ENCODE assay signal across 22 cellular contexts in the genomic region with DNA sequence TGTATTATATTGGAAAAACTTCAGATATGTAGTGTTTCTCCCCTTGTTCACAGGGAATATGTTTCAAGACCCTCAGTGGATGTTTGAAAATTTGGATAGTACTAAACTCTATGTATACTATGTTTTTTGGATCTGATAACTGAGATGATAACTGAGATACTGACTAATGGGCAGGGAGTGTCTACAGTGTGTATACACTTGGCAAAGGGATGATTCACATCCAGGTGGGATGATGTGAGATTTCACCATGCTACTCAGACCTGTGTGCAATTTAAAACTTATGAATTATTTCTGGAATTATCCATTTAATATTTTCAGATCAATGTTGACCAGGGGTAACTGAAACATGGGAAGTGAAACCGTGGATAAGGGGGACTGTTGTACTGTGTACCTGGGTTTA. TPM values are rescaled to one million over a fixed set of nuclear protein-coding genes. Genes with fewer than 3 reads are reported as not detected.
DNase-seq lines count a peak whose midpoint lies in the region; ATAC-seq, FAIRE-seq and TF ChIP-seq lines count a peak whose summit lies in the region.
"Had no signal": no experiment of that assay in that cellular context is flagged by ENCODE, and none has a peak within 500 bp of the region (broad histone marks: within the 10 kb centered on the region; RNA-seq: fewer than 3 reads in every experiment).

No MANE protein-coding gene starts in this region.

- TF ChIP-seq CTCF in PC-3 (conservative IDR thresholded peaks at IDR 0.05; ENCODE audit: low read depth, low read length) (no peak), bronchial epithelial cell (IDR thresholded peaks at IDR 0.05; ENCODE audit: insufficient read depth, low read length, severe bottlenecking) (no peak), mesothelial cell of epicardium (IDR thresholded peaks at IDR 0.05; ENCODE audit: unreplicated experiment) (no peak), upper lobe of left lung (IDR thresholded peaks at IDR 0.05) (no peak)

- intact Hi-C loops in PC-3 (cut with micrococcal nuclease) = no loop called here

- no peaks in the 10 kb centered on the region for H3F3A ChIP-seq in PC-3 (ENCODE audit: low read length, unreplicated experiment)

- peak; percentile 87 for ATAC-seq in PC-3
- peak; percentile 63 for ATAC-seq in esophagus mucosa
- no peak for ATAC-seq in upper lobe of left lung (ENCODE audit: low FRiP score in 2 of 2)
- ATAC-seq: GM12878 had no signal

- H3K4me1 Mint-ChIP-seq in mesothelial cell of epicardium = peaks cover 2% of the 10 kb centered on the region

- H3K9me3 ChIP-seq in PC-3 (ENCODE audit: low read length) (no peaks in the 10 kb centered on the region), upper lobe of left lung (no peaks in the 10 kb centered on the region)
- H3K9me3 ChIP-seq: BE2C, HAP-1 had no signal

- TF ChIP-seq POLR2A in upper lobe of left lung (IDR thresholded peaks at IDR 0.05) = no peak

- H3K4me2 ChIP-seq in PC-3 (ENCODE audit: low read length) = no peak overlapping the region

- no peak overlapping the region for H3K4me3 Mint-ChIP-seq in mesothelial cell of epicardium
- H3K4me3 Mint-ChIP-seq: CD4-positive, CD25-positive, alpha-beta regulatory T cell; CD8-positive, alpha-beta memory T cell had no signal

- H3K27ac ChIP-seq in PC-3 (ENCODE audit: low read length) (no peak overlapping the region), upper lobe of left lung (no peak overlapping the region)
- H3K27ac ChIP-seq: GM23248 had no signal

- no peaks in the 10 kb centered on the region for H3K27me3 Mint-ChIP-seq in mesothelial cell of epicardium (ENCODE audit: low read depth)
- H3K27me3 Mint-ChIP-seq: CD4-positive, CD25-positive, alpha-beta regulatory T cell; CD8-positive, alpha-beta memory T cell had no signal

- H3K79me2 ChIP-seq in PC-3 (ENCODE audit: low read length) = no peaks in the 10 kb centered on the region

- POLR2A ChIA-PET in PC-3 (lab: Charles Lee; ENCODE audit: unreplicated experiment) = no interaction called here

- CTCF ChIA-PET in PC-3 (lab: Charles Lee) = no interaction called here

- peak; percentile 41 for DNase-seq in PC-3
- peak; percentile 82 for DNase-seq in bronchial epithelial cell (ENCODE audit: low read depth)
- no peak for DNase-seq in urothelium cell line (ENCODE audit: low spot score)
- DNase-seq in mesothelial cell of epicardium (ENCODE audit: low spot score in 2 of 2, unreplicated experiment in 2 of 2) = no peak
- DNase-seq in NCI-H226 = no peak
- DNase-seq in upper lobe of left lung = no peak
- DNase-seq: ACHN; BE2C; C1 segment of cervical spinal cord; CD4-positive, CD25-positive, alpha-beta regulatory T cell; CD8-positive, alpha-beta memory T cell; COR-L47; DMS 273 treated with DMSO at 0.1 percent for 48 hours; DMS53; DND-41; EL; GM23248 had no signal

- H3K36me3 ChIP-seq in PC-3 (ENCODE audit: low read depth, low read length) (no peaks in the 10 kb centered on the region), bronchial epithelial cell (ENCODE audit: control insufficient read depth, insufficient read depth, low read length) (no peaks in the 10 kb centered on the region), upper lobe of left lung (peaks cover 0 to 6% (median 0%) of the 10 kb centered on the region in 4 donors)
- H3K36me3 ChIP-seq: BE2C had no signal

- no peaks in the 10 kb centered on the region for H4K20me1 ChIP-seq in PC-3 (ENCODE audit: low read length)

- H3K9me3 Mint-ChIP-seq in mesothelial cell of epicardium = peaks cover 4% of the 10 kb centered on the region
- H3K9me3 Mint-ChIP-seq: CD4-positive, CD25-positive, alpha-beta regulatory T cell; CD8-positive, alpha-beta memory T cell had no signal

- no peak overlapping the region for H2AFZ ChIP-seq in PC-3 (ENCODE audit: low read length)
- H2AFZ ChIP-seq: GM23248 had no signal

- TF ChIP-seq EP300 in upper lobe of left lung (IDR thresholded peaks at IDR 0.05) = no peak

- H3K4me1 ChIP-seq in PC-3 (ENCODE audit: insufficient read depth, low read length) = peaks cover 7% of the 10 kb centered on the region; the same call in 1 of the 2 replicates
- H3K4me1 ChIP-seq in upper lobe of left lung = peaks cover 0 to 6% (median 0%) of the 10 kb centered on the region in 4 donors
- H3K4me1 ChIP-seq: BE2C, HAP-1 had no signal

- 86 to 95% methylated on average over 1 of the region's 1 CpG for WGBS in upper lobe of left lung, 2 donors

- FAIRE-seq in bronchial epithelial cell (lab: Jason Lieb, UNC) (peak; percentile 40), urothelium cell line (lab: Jason Lieb, UNC) (peak; percentile 81)
- FAIRE-seq: A204.1, GM12878, GM19239 had no signal

- H3K4me3 ChIP-seq in PC-3 (ENCODE audit: low read length) = no peak overlapping the region
- no peak overlapping the region for H3K4me3 ChIP-seq in bronchial epithelial cell (ENCODE audit: low read depth, low read length)
- no peak overlapping the region for H3K4me3 ChIP-seq in upper lobe of left lung
- H3K4me3 ChIP-seq: GM12878, GM23248, HAP-1 had no signal

- H3K9me2 ChIP-seq in PC-3 (replicated peaks; ENCODE audit: low read length) = no peaks in the 10 kb centered on the region

- H3K27me3 ChIP-seq in PC-3 (ENCODE audit: low read length) (no peaks in the 10 kb centered on the region), bronchial epithelial cell (ENCODE audit: control insufficient read depth, insufficient read depth, low read length) (no peaks in the 10 kb centered on the region), upper lobe of left lung (no peaks in the 10 kb centered on the region)
- H3K27me3 ChIP-seq: BE2C had no signal

- no peak overlapping the region for H3K9ac ChIP-seq in PC-3 (ENCODE audit: low read length)
- H3K9ac ChIP-seq: GM23248 had no signal

- H3K27ac Mint-ChIP-seq in mesothelial cell of epicardium = no peak overlapping the region
- H3K27ac Mint-ChIP-seq: CD8-positive, alpha-beta memory T cell had no signal

- H3K36me3 Mint-ChIP-seq in mesothelial cell of epicardium = peaks cover 12% of the 10 kb centered on the region

- no TSS peak for BruUV-seq in PC-3 (replicated peaks; lab: Mats Ljungman, UMichigan)

RNA-seq across cellular contexts. Expression of gene RAD51B, which starts 13.8 kb away (rescaled TPM):
- total RNA-seq in PC-3 (2014; rRNA removed) (8.6 and 10.8 TPM in 2 replicates), bronchial epithelial cell (12.1 and 14.7 TPM in 2 replicates), esophagus mucosa (12.2 TPM), mesothelial cell of epicardium (34.7 to 38.5 TPM (median 34.8 TPM) in 3 replicates), upper lobe of left lung (10 to 100 TPM; 10.6 to 63.9 (median 18.4) TPM)

RNA-seq across cellular contexts. Expression of gene ZFYVE26, which starts 17.0 kb away (rescaled TPM):
- total RNA-seq in PC-3 (2014; rRNA removed) = 20.0 and 21.1 TPM in 2 replicates
- 11.3 and 13.2 TPM in 2 replicates for total RNA-seq in bronchial epithelial cell
- 12.6 TPM for total RNA-seq in esophagus mucosa
- 31.3 to 36.1 TPM (median 32.9 TPM) in 3 replicates for total RNA-seq in mesothelial cell of epicardium
- 100 to 1,000 TPM in 1 of 6 donors, 10 to 100 TPM in 5; 27.7 to 153 (median 44.5) TPM for total RNA-seq in upper lobe of left lung

Comparison
In these comparisons a context has a peak if more than half of its experiments do, and no peak if none do; other contexts are left out.
1. ATAC-seq: peak in PC-3 (single experiment) and esophagus mucosa (single experiment); none in upper lobe of left lung (0 of 2).
2. DNase-seq: peak in PC-3 (single experiment) and bronchial epithelial cell (single experiment); none in urothelium cell line (single experiment), mesothelial cell of epicardium (0 of 2), NCI-H226 (single experiment) and upper lobe of left lung (0 of 2).